Comparison of ENCODE assay signal across 22 cellular contexts in the genomic region with DNA sequence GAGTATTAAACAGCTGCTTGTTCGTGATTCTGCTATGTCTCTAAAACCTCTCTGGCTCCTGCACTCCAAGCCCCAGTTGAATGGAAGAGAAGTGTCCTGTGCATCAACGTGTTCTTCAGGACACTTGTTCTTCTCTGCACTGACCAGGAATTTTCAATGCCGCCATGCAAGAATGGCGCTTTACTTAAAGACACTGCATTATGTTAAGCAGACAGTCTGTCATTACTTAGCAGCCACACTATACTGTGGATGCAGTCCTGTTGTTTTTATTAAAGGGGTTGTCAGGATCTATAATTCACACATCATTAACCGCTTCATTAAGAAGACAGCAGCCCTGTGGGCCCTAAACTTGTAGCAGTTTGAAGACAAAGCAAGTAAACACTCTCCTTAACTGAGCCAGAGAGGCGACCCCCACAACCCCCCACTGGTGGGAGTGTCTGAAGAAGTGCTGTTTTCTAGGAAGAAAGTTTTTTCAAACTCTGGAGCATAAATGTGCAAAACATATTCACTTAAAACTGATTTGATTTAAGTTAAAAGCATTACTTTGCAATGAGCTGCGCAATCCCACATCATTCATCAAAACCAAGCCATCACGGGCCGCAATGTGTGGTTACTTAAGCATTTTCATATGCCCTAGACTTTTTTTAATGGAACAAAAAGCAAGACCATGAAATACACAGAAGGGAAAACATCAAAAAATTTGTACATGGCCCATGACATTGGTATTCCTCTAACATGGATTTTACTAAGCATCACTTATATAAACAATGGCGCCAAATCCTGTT.
DNase-seq lines count a peak whose midpoint lies in the region; ATAC-seq and TF ChIP-seq lines count a peak whose summit lies in the region.
"Had no signal": no experiment of that assay in that cellular context is flagged by ENCODE, and none has a peak within 500 bp of the region (broad histone marks: within the 10 kb centered on the region; RNA-seq: fewer than 3 reads in every experiment).

No MANE protein-coding gene starts in this region.

- no peaks in the 10 kb centered on the region for H3K9me3 ChIP-seq in Caco-2
- no peaks in the 10 kb centered on the region; the same call in 1 of the 2 replicates for H3K9me3 ChIP-seq in NT2/D1 (ENCODE audit: insufficient read depth, low read length)
- H3K9me3 ChIP-seq: neutrophil had no signal

- no peak for ATAC-seq in activated T-cell treated with anti-CD3 and anti-CD28 coated beads, Interleukin-2, amount 50 U/mL, for 72 hours (replicated peaks in 1 of 2)
- ATAC-seq: heart right ventricle; Right ventricle myocardium inferior; stimulated activated naive B cell treated with anti-CD40 and anti-IgM and Interleukin-4, amounts not matched to agents 10 μg/mL and 1 μg/mL and 100 μg/mL, for 72 hours had no signal

- H3K4me3 ChIP-seq in Caco-2 (ENCODE audit: low read depth, low read length) (no peak overlapping the region), NT2/D1 (ENCODE audit: insufficient read length, low read depth) (no peak overlapping the region)
- H3K4me3 ChIP-seq: breast epithelium, esophagus muscularis mucosa, heart right ventricle, tibial nerve had no signal

- H3K4me1 Mint-ChIP-seq in Caco-2 (ENCODE audit: low read depth, unreplicated experiment) (peaks cover 34% of the 10 kb centered on the region), neural crest cell (peaks cover 69% of the 10 kb centered on the region), CD14-positive monocyte (peaks cover 6% of the 10 kb centered on the region)
- H3K4me1 Mint-ChIP-seq in activated T-cell treated with anti-CD3 and anti-CD28 coated beads, Interleukin-2, amount 50 U/mL, for 72 hours (ENCODE audit: low read depth), result peaks cover 19% of the 10 kb centered on the region
- H3K4me1 Mint-ChIP-seq: activated naive CD4-positive, alpha-beta T cell treated with anti-CD3 and anti-CD28 coated beads, Interleukin-2, amount 50 U/mL, for 24 hours had no signal

- H3K27me3 ChIP-seq in Caco-2 (replicated peaks; ENCODE audit: control insufficient read depth, insufficient read depth, low read length) (no peaks in the 10 kb centered on the region), NT2/D1 (ENCODE audit: insufficient read depth, insufficient read length) (no peaks in the 10 kb centered on the region)
- H3K27me3 ChIP-seq: breast epithelium, esophagus muscularis mucosa, heart right ventricle, neutrophil, tibial nerve had no signal

- TF ChIP-seq CTCF in Caco-2 (IDR thresholded peaks at IDR 0.05; ENCODE audit: insufficient read depth in 1 of 2, low read depth in 1 of 2, low read length in 1 of 2, severe bottlenecking in 1 of 2, unreplicated experiment in 1 of 2) (no peak), neural crest cell (conservative IDR thresholded peaks at IDR 0.05) (no peak), CD14-positive monocyte (IDR thresholded peaks at IDR 0.05) (no peak)

- peaks cover 38% of the 10 kb centered on the region for H3K4me1 ChIP-seq in Caco-2
- no peaks in the 10 kb centered on the region for H3K4me1 ChIP-seq in NT2/D1 (ENCODE audit: insufficient read depth, insufficient read length)
- H3K4me1 ChIP-seq: heart right ventricle, tibial nerve had no signal

- H3K36me3 ChIP-seq in Caco-2 (ENCODE audit: control insufficient read depth, insufficient read depth, low read length) (no peaks in the 10 kb centered on the region), NT2/D1 (ENCODE audit: insufficient read depth, insufficient read length, low read length) (no peaks in the 10 kb centered on the region)
- H3K36me3 ChIP-seq: breast epithelium, esophagus muscularis mucosa, heart right ventricle, neutrophil, tibial nerve had no signal

- H3K36me3 Mint-ChIP-seq in Caco-2 (ENCODE audit: insufficient read depth, unreplicated experiment), result no peaks in the 10 kb centered on the region
- H3K36me3 Mint-ChIP-seq in neural crest cell (ENCODE audit: low read depth), result peaks cover 2% of the 10 kb centered on the region
- peaks cover 0 to 1% of the 10 kb centered on the region in 2 donors for H3K36me3 Mint-ChIP-seq in activated T-cell treated with anti-CD3 and anti-CD28 coated beads, Interleukin-2, amount 50 U/mL, for 72 hours (ENCODE audit: insufficient read depth in 2 of 2)
- H3K36me3 Mint-ChIP-seq in CD14-positive monocyte, result no peaks in the 10 kb centered on the region
- H3K36me3 Mint-ChIP-seq: activated naive CD4-positive, alpha-beta T cell treated with anti-CD3 and anti-CD28 coated beads, Interleukin-2, amount 50 U/mL, for 24 hours had no signal

- H3K4me3 Mint-ChIP-seq in Caco-2 (ENCODE audit: unreplicated experiment), result peak overlapping the region; percentile 63
- H3K4me3 Mint-ChIP-seq in neural crest cell, result peak overlapping the region; percentile 74
- no peak overlapping the region for H3K4me3 Mint-ChIP-seq in activated T-cell treated with anti-CD3 and anti-CD28 coated beads, Interleukin-2, amount 50 U/mL, for 72 hours
- H3K4me3 Mint-ChIP-seq in CD14-positive monocyte, result no peak overlapping the region
- H3K4me3 Mint-ChIP-seq: activated naive CD4-positive, alpha-beta T cell treated with anti-CD3 and anti-CD28 coated beads, Interleukin-2, amount 50 U/mL, for 24 hours; stimulated activated naive B cell treated with anti-CD40 and anti-IgM and Interleukin-4, amounts not matched to agents 10 μg/mL and 1 μg/mL and 100 μg/mL, for 72 hours had no signal

- no TSS peak for BruUV-seq in Caco-2 (replicated peaks; lab: Mats Ljungman, UMichigan)

- H3K9me3 Mint-ChIP-seq in Caco-2 (ENCODE audit: unreplicated experiment), result no peaks in the 10 kb centered on the region
- peaks cover 3% of the 10 kb centered on the region for H3K9me3 Mint-ChIP-seq in neural crest cell
- no peaks in the 10 kb centered on the region for H3K9me3 Mint-ChIP-seq in activated T-cell treated with anti-CD3 and anti-CD28 coated beads, Interleukin-2, amount 50 U/mL, for 72 hours
- peaks cover 0 to 8% (median 8%) of the 10 kb centered on the region in 7 donors for H3K9me3 Mint-ChIP-seq in CD14-positive monocyte
- H3K9me3 Mint-ChIP-seq: activated naive CD4-positive, alpha-beta T cell treated with anti-CD3 and anti-CD28 coated beads, Interleukin-2, amount 50 U/mL, for 24 hours; stimulated activated naive B cell treated with anti-CD40 and anti-IgM and Interleukin-4, amounts not matched to agents 10 μg/mL and 1 μg/mL and 100 μg/mL, for 72 hours had no signal

- no peaks in the 10 kb centered on the region for H3K27me3 Mint-ChIP-seq in Caco-2 (ENCODE audit: insufficient read depth, unreplicated experiment)
- no peaks in the 10 kb centered on the region for H3K27me3 Mint-ChIP-seq in neural crest cell (ENCODE audit: low read depth)
- H3K27me3 Mint-ChIP-seq in activated T-cell treated with anti-CD3 and anti-CD28 coated beads, Interleukin-2, amount 50 U/mL, for 72 hours (ENCODE audit: low read depth), result peaks cover 14% of the 10 kb centered on the region
- peaks cover 0 to 8% (median 3%) of the 10 kb centered on the region in 3 donors for H3K27me3 Mint-ChIP-seq in CD14-positive monocyte (ENCODE audit: low read depth in 3 of 3)
- H3K27me3 Mint-ChIP-seq: activated naive CD4-positive, alpha-beta T cell treated with anti-CD3 and anti-CD28 coated beads, Interleukin-2, amount 50 U/mL, for 24 hours had no signal

- peak overlapping the region; percentile 89 for H3K27ac Mint-ChIP-seq in Caco-2 (ENCODE audit: unreplicated experiment)
- peak overlapping the region; percentile 79 for H3K27ac Mint-ChIP-seq in neural crest cell (ENCODE audit: unreplicated experiment)
- H3K27ac Mint-ChIP-seq in activated T-cell treated with anti-CD3 and anti-CD28 coated beads, Interleukin-2, amount 50 U/mL, for 72 hours, result no peak overlapping the region
- H3K27ac Mint-ChIP-seq in CD14-positive monocyte, result no peak overlapping the region
- H3K27ac Mint-ChIP-seq: activated naive CD4-positive, alpha-beta T cell treated with anti-CD3 and anti-CD28 coated beads, Interleukin-2, amount 50 U/mL, for 24 hours; stimulated activated naive B cell treated with anti-CD40 and anti-IgM and Interleukin-4, amounts not matched to agents 10 μg/mL and 1 μg/mL and 100 μg/mL, for 72 hours had no signal

- intact Hi-C loops in Caco-2 (cut with micrococcal nuclease; ENCODE audit: unreplicated experiment), result loop anchor here (1.0 to 10.0 kb wide), 6 partner anchors 17 to 323 kb away; no protein-coding TSS in a partner anchor
- intact Hi-C loops in CD14-positive monocyte (cut with micrococcal nuclease), result no loop called here

- peak overlapping the region; percentile 33 for H3K9ac ChIP-seq in NT2/D1 (ENCODE audit: insufficient read length, low read depth)

- POLR2A ChIA-PET in Caco-2 (lab: Charles Lee), result no interaction called here

- CTCF ChIA-PET in Caco-2 (lab: Charles Lee), result no interaction called here

- no peak for DNase-seq in Caco-2
- DNase-seq in NT2/D1 (ENCODE audit: low read depth, low spot score), result no peak
- DNase-seq in fibroblast of gingiva (ENCODE audit: low read depth), result peak; percentile 27
- no peak for DNase-seq in neural crest cell (ENCODE audit: low read depth, low spot score)
- no peak for DNase-seq in activated T-cell treated with anti-CD3 and anti-CD28 coated beads, Interleukin-2, amount 50 U/mL, for 72 hours
- no peak for DNase-seq in amygdala (lab: John Stamatoyannopoulos, UW)
- no peak for DNase-seq in activated CD8-positive, alpha-beta memory T cell treated with anti-CD3 and anti-CD28 coated beads, Interleukin-2, amount 50 U/mL, for 48 hours
- no peak for DNase-seq in CD14-positive monocyte (ENCODE audit: low spot score)
- DNase-seq: EL; HCEC 1CT; heart right ventricle; KBM-7; NCI-H1048; NCI-H2081 treated with DMSO at 0.1 percent for 48 hours; stimulated activated CD4-positive, alpha-beta T cell treated with anti-CD3 and anti-CD28 coated beads, Interleukin-15, amount 100 ng/mL, for 24 hours; stimulated activated naive B cell treated with anti-CD40 and anti-IgM and Interleukin-4, amounts not matched to agents 10 μg/mL and 1 μg/mL and 100 μg/mL, for 72 hours had no signal

Comparison
In these comparisons a context has a peak if more than half of its experiments do, and no peak if none do; other contexts are left out.
1. H3K27ac Mint-ChIP-seq: peak in Caco-2 (single experiment) and neural crest cell (single experiment); none in activated T-cell treated with anti-CD3 and anti-CD28 coated beads, Interleukin-2, amount 50 U/mL, for 72 hours (single experiment) and CD14-positive monocyte (0 of 7).
2. H3K4me3 Mint-ChIP-seq: peak in Caco-2 (single experiment) and neural crest cell (single experiment); none in activated T-cell treated with anti-CD3 and anti-CD28 coated beads, Interleukin-2, amount 50 U/mL, for 72 hours (0 of 2) and CD14-positive monocyte (0 of 2).